Comparison of ENCODE assay signal across 13 cellular contexts in the genomic region with DNA sequence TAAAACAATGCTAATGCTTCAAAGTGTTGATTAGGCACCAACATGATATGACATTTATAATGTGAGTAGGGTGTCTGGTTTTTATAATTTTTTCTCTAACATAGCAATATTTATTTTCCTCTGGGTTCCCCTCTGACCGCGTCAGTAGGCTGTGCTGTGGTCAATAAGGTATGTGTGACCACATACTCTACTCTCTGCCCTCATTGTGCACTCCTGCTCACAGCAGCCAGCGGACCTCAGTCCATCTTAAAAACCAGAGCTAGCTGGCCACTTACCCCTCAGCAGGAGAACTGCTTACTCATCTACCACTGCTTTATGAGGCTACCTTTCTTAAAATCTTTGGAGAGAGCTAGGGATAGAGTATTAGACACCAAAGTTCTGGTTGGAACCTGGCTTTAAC.
DNase-seq lines count a peak whose midpoint lies in the region; ATAC-seq and TF ChIP-seq lines count a peak whose summit lies in the region.
"Had no signal": no experiment of that assay in that cellular context is flagged by ENCODE, and none has a peak within 500 bp of the region (broad histone marks: within the 10 kb centered on the region; RNA-seq: fewer than 3 reads in every experiment).

No MANE protein-coding gene starts in this region.

- no peak overlapping the region for H3K4me3 ChIP-seq in aorta (ENCODE audit: low read length in 2 of 2)
- H3K4me3 ChIP-seq in Peyer's patch, result no peak overlapping the region
- H3K4me3 ChIP-seq: BLaER1 treated with 17β-estradiol and CSF1 and Interleukin-3, amounts not matched to agents 10 nM and 100 nM had no signal

- no peak for TF ChIP-seq POLR2A in Peyer's patch (IDR thresholded peaks at IDR 0.05)

- ATAC-seq in aorta (ENCODE audit: low FRiP score), result no peak
- no peak for ATAC-seq in stimulated activated naive B cell treated with anti-CD40 and anti-IgM and Interleukin-4, amounts not matched to agents 10 μg/mL and 1 μg/mL and 100 μg/mL, for 72 hours (replicated peaks)

- H3K27me3 ChIP-seq in aorta (ENCODE audit: control insufficient read depth in 1 of 2, insufficient read depth in 2 of 2, low read length in 1 of 2) (no peaks in the 10 kb centered on the region), Peyer's patch (no peaks in the 10 kb centered on the region)
- H3K27me3 ChIP-seq: BLaER1 treated with 17β-estradiol and CSF1 and Interleukin-3, amounts not matched to agents 10 nM and 100 nM had no signal

- no peak overlapping the region for H3K4me3 Mint-ChIP-seq in stimulated activated naive B cell treated with anti-CD40 and anti-IgM and Interleukin-4, amounts not matched to agents 10 μg/mL and 1 μg/mL and 100 μg/mL, for 72 hours
- H3K4me3 Mint-ChIP-seq: CD4-positive, CD25-positive, alpha-beta regulatory T cell had no signal

- H3K9me3 ChIP-seq in aorta (ENCODE audit: control insufficient read depth, low read length) (no peaks in the 10 kb centered on the region), Peyer's patch (no peaks in the 10 kb centered on the region)
- H3K9me3 ChIP-seq: BLaER1 treated with 17β-estradiol and CSF1 and Interleukin-3, amounts not matched to agents 10 nM and 100 nM had no signal

- no peaks in the 10 kb centered on the region for H3K36me3 ChIP-seq in aorta (ENCODE audit: control insufficient read depth in 1 of 2, insufficient read depth in 2 of 2, low read length in 1 of 2)
- H3K36me3 ChIP-seq in Peyer's patch, result no peaks in the 10 kb centered on the region
- H3K36me3 ChIP-seq: BLaER1 treated with 17β-estradiol and CSF1 and Interleukin-3, amounts not matched to agents 10 nM and 100 nM had no signal

- H3K36me3 Mint-ChIP-seq in stimulated activated naive B cell treated with anti-CD40 and anti-IgM and Interleukin-4, amounts not matched to agents 10 μg/mL and 1 μg/mL and 100 μg/mL, for 72 hours, result no peaks in the 10 kb centered on the region
- H3K36me3 Mint-ChIP-seq: CD4-positive, CD25-positive, alpha-beta regulatory T cell had no signal

- TF ChIP-seq CTCF in Peyer's patch (IDR thresholded peaks at IDR 0.05), result no peak

- 81 to 84% methylated on average over 3 of the region's 3 CpGs for WGBS in aorta, 2 donors

- no peaks in the 10 kb centered on the region for H3K9me3 Mint-ChIP-seq in stimulated activated naive B cell treated with anti-CD40 and anti-IgM and Interleukin-4, amounts not matched to agents 10 μg/mL and 1 μg/mL and 100 μg/mL, for 72 hours
- H3K9me3 Mint-ChIP-seq: CD4-positive, CD25-positive, alpha-beta regulatory T cell had no signal

- intact Hi-C loops in aorta (cut with DNase I), result no loop called here

- DNase-seq in A172 (ENCODE audit: low spot score) (peak; percentile 5), RPMI7951 (ENCODE audit: low read depth) (peak; percentile 15), astrocyte of the hippocampus (ENCODE audit: low read depth, low spot score) (peak; percentile 57), non-pigmented ciliary epithelial cell (ENCODE audit: low read depth) (peak; percentile 6), aorta (no peak), Peyer's patch (no peak)
- no peak for DNase-seq in stimulated activated naive B cell treated with anti-CD40 and anti-IgM and Interleukin-4, amounts not matched to agents 10 μg/mL and 1 μg/mL and 100 μg/mL, for 72 hours
- DNase-seq: CD4-positive, CD25-positive, alpha-beta regulatory T cell; DMS53; HCEC 1CT had no signal

- H3K27ac ChIP-seq in aorta (ENCODE audit: low read depth in 1 of 2, low read length in 2 of 2) (no peak overlapping the region), Peyer's patch (no peak overlapping the region)
- H3K27ac ChIP-seq: 22Rv1; BLaER1 treated with 17β-estradiol and CSF1 and Interleukin-3, amounts not matched to agents 10 nM and 100 nM; HL-60 had no signal

- no peaks in the 10 kb centered on the region for H3K4me1 Mint-ChIP-seq in stimulated activated naive B cell treated with anti-CD40 and anti-IgM and Interleukin-4, amounts not matched to agents 10 μg/mL and 1 μg/mL and 100 μg/mL, for 72 hours
- H3K4me1 Mint-ChIP-seq: CD4-positive, CD25-positive, alpha-beta regulatory T cell had no signal

- peaks cover 5 to 29% of the 10 kb centered on the region in 2 donors for H3K27me3 Mint-ChIP-seq in stimulated activated naive B cell treated with anti-CD40 and anti-IgM and Interleukin-4, amounts not matched to agents 10 μg/mL and 1 μg/mL and 100 μg/mL, for 72 hours

- H3K4me1 ChIP-seq in aorta (ENCODE audit: control insufficient read depth in 1 of 2, insufficient read depth in 2 of 2, low read length in 2 of 2) (no peaks in the 10 kb centered on the region), Peyer's patch (no peaks in the 10 kb centered on the region)

- no peak overlapping the region for H3K27ac Mint-ChIP-seq in stimulated activated naive B cell treated with anti-CD40 and anti-IgM and Interleukin-4, amounts not matched to agents 10 μg/mL and 1 μg/mL and 100 μg/mL, for 72 hours
- H3K27ac Mint-ChIP-seq: CD4-positive, CD25-positive, alpha-beta regulatory T cell had no signal

Comparison
In these comparisons a context has a peak if more than half of its experiments do, and no peak if none do; other contexts are left out.
1. DNase-seq: peak in A172 (single experiment), RPMI7951 (single experiment), astrocyte of the hippocampus (single experiment) and non-pigmented ciliary epithelial cell (single experiment); none in aorta (0 of 2), Peyer's patch (0 of 3) and stimulated activated naive B cell treated with anti-CD40 and anti-IgM and Interleukin-4, amounts not matched to agents 10 μg/mL and 1 μg/mL and 100 μg/mL, for 72 hours (single experiment).